Comparison of ENCODE assay signal across 8 cellular contexts in genomic region chrX:48631376-48632090, GRCh38.
A peak's percentile ranks its signal among the peaks of the same experiment; 100 is the strongest.
DNase-seq lines count a peak whose midpoint lies in the region; ATAC-seq lines count a peak whose summit lies in the region.

No MANE protein-coding gene starts in this region.

- DNase-seq in NCI-H510A treated with DMSO at 0.1 percent for 48 hours (lab: John Stamatoyannopoulos, UW) (peak; percentile 16), NCI-H510A (lab: John Stamatoyannopoulos, UW) (no peak), NCI-H774 (lab: John Stamatoyannopoulos, UW) (peak; percentile 67), medulla oblongata (ENCODE audit: extremely low spot score) (peak; percentile 92)
- peak; percentile 27 for DNase-seq in activated CD8-positive, alpha-beta memory T cell treated with anti-CD3 and anti-CD28 coated beads for 1 hour (ENCODE audit: extremely low read depth in 1 of 2, low read depth in 1 of 2)
- DNase-seq in effector CD4-positive, alpha-beta T cell = peak; percentile 23
- peak; percentile 27 for DNase-seq in stimulated activated CD8-positive, alpha-beta memory T cell treated with anti-CD3 and anti-CD28 coated beads, Interleukin-15, amount 100 ng/mL, for 1 hour (ENCODE audit: low read depth)

- peak; percentile 72 for ATAC-seq in HG03354 (IDR thresholded peaks at IDR 0.05; ENCODE audit: poor library complexity, severe bottlenecking, unreplicated experiment)
